In genomic region chr7:6395898-6396582, GRCh38 we compare ENCODE assay signal across 10 cellular contexts. TPM values are rescaled to one million over a fixed set of nuclear protein-coding genes. Genes with fewer than 3 reads are reported as not detected.
DNase-seq lines count a peak whose midpoint lies in the region; ATAC-seq and TF ChIP-seq lines count a peak whose summit lies in the region.
"Had no signal": no experiment of that assay in that cellular context is flagged by ENCODE, and none has a peak within 500 bp of the region (broad histone marks: within the 10 kb centered on the region; RNA-seq: fewer than 3 reads in every experiment).

No MANE protein-coding gene starts in this region.

- peaks cover 0 to 12% (median 4%) of the 10 kb centered on the region in 4 donors for H3K36me3 ChIP-seq in transverse colon

- TF ChIP-seq POLR2A in transverse colon (IDR thresholded peaks at IDR 0.05) = no peak

- in situ Hi-C loops in transverse colon (cut with MboI; ENCODE audit: low pct_ligation_motif_present in 1 of 4, low pct_unique_long_range_greater_than_20kb in 1 of 4, low sequenced_read_pairs in 3 of 4) = no loop called here

- H3K4me3 Mint-ChIP-seq in activated T-cell treated with anti-CD3 and anti-CD28 coated beads, Interleukin-2, amount 50 U/mL, for 24 hours = no peak overlapping the region
- peak overlapping the region; percentile 52 for H3K4me3 Mint-ChIP-seq in memory B cell

- DNase-seq in activated T-cell treated with anti-CD3 and anti-CD28 coated beads, Interleukin-2, amount 50 U/mL, for 24 hours = no peak
- DNase-seq in activated T-cell treated with anti-CD3 and anti-CD28 coated beads, Interleukin-2, amount 50 U/mL, for 48 hours = no peak
- DNase-seq in cerebellum (ENCODE audit: low spot score) (peak; percentile 53), memory B cell (ENCODE audit: low spot score in 2 of 2) (no peak), transverse colon (peak; percentile 30), activated gamma-delta T cell treated with Interleukin-2 at 50 U/mL for 16 hours (no peak), NCI-H69 (lab: John Stamatoyannopoulos, UW) (no peak)
- DNase-seq: effector memory CD4-positive, alpha-beta T cell; KG1 had no signal

- ATAC-seq in memory B cell (ENCODE audit: low read depth) = no peak
- no peak for ATAC-seq in GM21528 (IDR thresholded peaks at IDR 0.05; ENCODE audit: low FRiP score, unreplicated experiment)

- H3K27me3 ChIP-seq in transverse colon = no peaks in the 10 kb centered on the region

- no peaks in the 10 kb centered on the region for H3K9me3 ChIP-seq in transverse colon

- H3K27me3 Mint-ChIP-seq in activated T-cell treated with anti-CD3 and anti-CD28 coated beads, Interleukin-2, amount 50 U/mL, for 24 hours = no peaks in the 10 kb centered on the region
- no peaks in the 10 kb centered on the region for H3K27me3 Mint-ChIP-seq in memory B cell

- intact Hi-C loops in transverse colon (cut with DNase I; ENCODE audit: low total_unique reads) = no loop called here

- peak overlapping the region; percentile 87 for H3K27ac Mint-ChIP-seq in activated T-cell treated with anti-CD3 and anti-CD28 coated beads, Interleukin-2, amount 50 U/mL, for 24 hours
- peak overlapping the region; percentile 90 for H3K27ac Mint-ChIP-seq in memory B cell

- no peak for TF ChIP-seq EP300 in transverse colon (IDR thresholded peaks at IDR 0.05; ENCODE audit: low read depth)

- TF ChIP-seq CTCF in transverse colon (IDR thresholded peaks at IDR 0.05) = no peak

- 79 to 80% methylated on average over 11 to 23 of the region's 23 CpGs for WGBS in transverse colon (ENCODE audit: low coverage in 1 of 2), 2 donors

- H3K4me1 Mint-ChIP-seq in activated T-cell treated with anti-CD3 and anti-CD28 coated beads, Interleukin-2, amount 50 U/mL, for 24 hours (ENCODE audit: low read depth) = peaks cover 69% of the 10 kb centered on the region
- H3K4me1 Mint-ChIP-seq in memory B cell = peaks cover 27% of the 10 kb centered on the region

- peaks cover 88% of the 10 kb centered on the region for H3K36me3 Mint-ChIP-seq in activated T-cell treated with anti-CD3 and anti-CD28 coated beads, Interleukin-2, amount 50 U/mL, for 24 hours (ENCODE audit: low read depth)
- peaks cover 27% of the 10 kb centered on the region for H3K36me3 Mint-ChIP-seq in memory B cell

- peak overlapping the region; percentile 42 to 93 (median 82) for H3K27ac ChIP-seq in transverse colon

- no peaks in the 10 kb centered on the region for H3K9me3 Mint-ChIP-seq in activated T-cell treated with anti-CD3 and anti-CD28 coated beads, Interleukin-2, amount 50 U/mL, for 24 hours
- H3K9me3 Mint-ChIP-seq in memory B cell = no peaks in the 10 kb centered on the region

- peaks cover 46 to 90% (median 55%) of the 10 kb centered on the region in 4 donors for H3K4me1 ChIP-seq in transverse colon

- no peak overlapping the region for H3K4me3 ChIP-seq in transverse colon

RNA-seq across cellular contexts. Expression of gene RAC1, which starts 21.7 kb away (rescaled TPM):
- 41.6 TPM for total RNA-seq in cerebellum
- total RNA-seq in transverse colon = 100 to 1,000 TPM; 102 to 196 (median 164) TPM

RNA-seq across cellular contexts. Expression of gene FAM220A, which starts 47.3 kb away (rescaled TPM):
- 28.9 TPM for total RNA-seq in cerebellum
- 10 to 100 TPM; 13.4 to 50.7 (median 15.0) TPM for total RNA-seq in transverse colon

RNA-seq across cellular contexts. Expression of gene DAGLB, which starts 51.7 kb away (rescaled TPM):
- total RNA-seq in cerebellum (17.5 TPM), transverse colon (10 to 100 TPM in 3 of 4 donors, 1 to 10 TPM in 1; 5.2 to 59.1 (median 24.3) TPM)

Comparison
In these comparisons a context has a peak if more than half of its experiments do, and no peak if none do; other contexts are left out.
1. DNase-seq: peak in cerebellum (single experiment) and transverse colon (single experiment); none in activated T-cell treated with anti-CD3 and anti-CD28 coated beads, Interleukin-2, amount 50 U/mL, for 24 hours (single experiment), activated T-cell treated with anti-CD3 and anti-CD28 coated beads, Interleukin-2, amount 50 U/mL, for 48 hours (0 of 2), memory B cell (0 of 2), activated gamma-delta T cell treated with Interleukin-2 at 50 U/mL for 16 hours (single experiment) and NCI-H69 (single experiment).